ENCODE assay signal across 8 cellular contexts in genomic region chr14:63543000-63543825, GRCh38. TPM values are rescaled to one million over a fixed set of nuclear protein-coding genes. Genes with fewer than 3 reads are reported as not detected.
DNase-seq lines count a peak whose midpoint lies in the region; ATAC-seq, FAIRE-seq and TF ChIP-seq lines count a peak whose summit lies in the region.

PPP2R5E (minus strand) TSS chr14:63543377; CDS start chr14:63539685, 3,692 bp downstream.

- H3K27ac ChIP-seq in keratinocyte (ENCODE audit: control insufficient read depth, insufficient read depth, low read length), result peak within 1 kb of the TSS; percentile 77

- no peaks in the 10 kb centered on the region for H3K27me3 ChIP-seq in keratinocyte (ENCODE audit: control insufficient read depth, extremely low read depth, insufficient read depth, low read length)

- no peaks in the 10 kb centered on the region for H3K9me3 ChIP-seq in keratinocyte (ENCODE audit: control insufficient read depth, low read depth, low read length)

- peak within 1 kb of the TSS; percentile 90 for H3K4me3 Mint-ChIP-seq in chondrocyte (ENCODE audit: unreplicated experiment)

- peaks cover 29% of the 10 kb centered on the region for H3K4me1 Mint-ChIP-seq in chondrocyte (ENCODE audit: low read depth)

- H3K27ac Mint-ChIP-seq in chondrocyte (ENCODE audit: unreplicated experiment), result peak within 1 kb of the TSS; percentile 93

- peak; percentile 74 for FAIRE-seq in keratinocyte (lab: Jason Lieb, UNC)

- peaks cover 37% of the 10 kb centered on the region for H3K79me2 ChIP-seq in keratinocyte (ENCODE audit: control insufficient read depth, insufficient read depth, low read length)

- H3K36me3 ChIP-seq in keratinocyte (ENCODE audit: control insufficient read depth in 2 of 2, extremely low read depth in 1 of 2, insufficient read depth in 2 of 2, low read length in 2 of 2), result peaks cover 2 to 9% of the 10 kb centered on the region in 2 experiments

- TF ChIP-seq POLR2A in GM19099 (IDR thresholded peaks at IDR 0.05; ENCODE audit: extremely low read depth, insufficient read length, low read depth), result peak; percentile 94

- H3K4me3 ChIP-seq in keratinocyte (ENCODE audit: control insufficient read depth in 2 of 3, extremely low read depth in 1 of 3, insufficient read depth in 2 of 3, low read depth in 1 of 3, low read length in 3 of 3), result peak within 1 kb of the TSS; percentile 82 to 95 (median 94)

- H2AFZ ChIP-seq in keratinocyte (ENCODE audit: control insufficient read depth, low read length), result peak within 1 kb of the TSS; percentile 97

- H3K9me1 ChIP-seq in keratinocyte (ENCODE audit: control insufficient read depth, extremely low read depth, insufficient read depth, low read length), result no peaks in the 10 kb centered on the region

- peaks cover 6% of the 10 kb centered on the region for H3K4me1 ChIP-seq in keratinocyte (ENCODE audit: control insufficient read depth, extremely low read depth, insufficient read depth, low read length)

- dilution Hi-C loops in keratinocyte (cut with MboI; ENCODE audit: extremely low pct_ligation_motif_present, low sequenced_read_pairs), result no loop called here

- H4K20me1 ChIP-seq in keratinocyte (ENCODE audit: control insufficient read depth, extremely low read depth, insufficient read depth, low read length), result no peaks in the 10 kb centered on the region

- peak within 1 kb of the TSS; percentile 90 for H3K4me2 ChIP-seq in keratinocyte (ENCODE audit: control insufficient read depth, extremely low read depth, insufficient read depth, low read depth, low read length)

- peak within 1 kb of the TSS; percentile 86 for H3K9ac ChIP-seq in keratinocyte (ENCODE audit: control insufficient read depth, extremely low read depth, insufficient read depth, low read length)

- DNase-seq in AG20443 (ENCODE audit: low spot score), result peak; percentile 98
- peak; percentile 97 for DNase-seq in NCI-H510A (lab: John Stamatoyannopoulos, UW)
- DNase-seq in activated CD4-positive, alpha-beta T cell treated with anti-CD3 and anti-CD28 coated beads for 1 hour, result peak; percentile 96
- DNase-seq in chondrocyte (ENCODE audit: low spot score), result peak; percentile 98
- DNase-seq in keratinocyte (ENCODE audit: low read depth, low spot score), result peak; percentile 85
- DNase-seq in stimulated activated CD4-positive, alpha-beta T cell treated with anti-CD3 and anti-CD28 coated beads, Interleukin-15, amount 100 ng/mL, for 1 hour (ENCODE audit: low read depth in 1 of 2, low spot score in 1 of 2), result peak; percentile 91 to 94

- peak; percentile 96 for ATAC-seq in HG03432 (IDR thresholded peaks at IDR 0.05; ENCODE audit: unreplicated experiment)

- peaks cover 8% of the 10 kb centered on the region for H3K36me3 Mint-ChIP-seq in chondrocyte (ENCODE audit: low read depth)

- no peaks in the 10 kb centered on the region for H3K9me3 Mint-ChIP-seq in chondrocyte (ENCODE audit: low read depth)

- no peaks in the 10 kb centered on the region for H3K27me3 Mint-ChIP-seq in chondrocyte (ENCODE audit: low read depth)

- TF ChIP-seq CTCF in chondrocyte (IDR thresholded peaks at IDR 0.05), result no peak
- TF ChIP-seq CTCF in keratinocyte (optimal IDR thresholded peaks at IDR 0.05 in 1 of 3, IDR thresholded peaks at IDR 0.05 in 1 of 3, conservative IDR thresholded peaks at IDR 0.05 in 1 of 3; ENCODE audit: extremely low read depth in 1 of 3, insufficient read depth in 2 of 3, low read length in 3 of 3), result no peak

RNA-seq across cellular contexts. Expression of gene PPP2R5E, which starts in this region (rescaled TPM):
- 39.9 to 43.3 TPM (median 43.2 TPM) in 3 replicates for total RNA-seq in chondrocyte
- polyA plus RNA-seq in keratinocyte, result 11.2 to 23.4 TPM (median 22.7 TPM) in 3 replicates
- 30.0 TPM for polyA plus RNA-seq in keratinocyte (2011; ENCODE audit: low read depth)
- polyA plus RNA-seq in keratinocyte (2011; cell fraction: cytosol; rRNA removed), result 15.5 and 31.4 TPM in 2 replicates
- 13.8 and 17.9 TPM in 2 replicates for polyA plus RNA-seq in keratinocyte (2011; cell fraction: nucleus; rRNA removed)
- 19.4 and 25.2 TPM in 2 replicates for polyA plus RNA-seq in keratinocyte (2012; ENCODE audit: low replicate concordance)
- 7.8 to 37.8 TPM (median 14.9 TPM) in 3 replicates for polyA minus RNA-seq in keratinocyte
- 24.9 TPM for polyA minus RNA-seq in keratinocyte (2011; cell fraction: cytosol; rRNA and poly(A)+ RNA removed)
- 16.0 and 34.0 TPM in 2 replicates for polyA minus RNA-seq in keratinocyte (2011; cell fraction: nucleus; rRNA and poly(A)+ RNA removed)

Comparison
In these comparisons a context has a peak if more than half of its experiments do, and no peak if none do; other contexts are left out.
1. Peak in every context shown above with its lines: DNase-seq, ATAC-seq, H3K4me3 ChIP-seq and H3K27ac ChIP-seq.